Comparison of ENCODE assay signal across 10 cellular contexts in the genomic region with DNA sequence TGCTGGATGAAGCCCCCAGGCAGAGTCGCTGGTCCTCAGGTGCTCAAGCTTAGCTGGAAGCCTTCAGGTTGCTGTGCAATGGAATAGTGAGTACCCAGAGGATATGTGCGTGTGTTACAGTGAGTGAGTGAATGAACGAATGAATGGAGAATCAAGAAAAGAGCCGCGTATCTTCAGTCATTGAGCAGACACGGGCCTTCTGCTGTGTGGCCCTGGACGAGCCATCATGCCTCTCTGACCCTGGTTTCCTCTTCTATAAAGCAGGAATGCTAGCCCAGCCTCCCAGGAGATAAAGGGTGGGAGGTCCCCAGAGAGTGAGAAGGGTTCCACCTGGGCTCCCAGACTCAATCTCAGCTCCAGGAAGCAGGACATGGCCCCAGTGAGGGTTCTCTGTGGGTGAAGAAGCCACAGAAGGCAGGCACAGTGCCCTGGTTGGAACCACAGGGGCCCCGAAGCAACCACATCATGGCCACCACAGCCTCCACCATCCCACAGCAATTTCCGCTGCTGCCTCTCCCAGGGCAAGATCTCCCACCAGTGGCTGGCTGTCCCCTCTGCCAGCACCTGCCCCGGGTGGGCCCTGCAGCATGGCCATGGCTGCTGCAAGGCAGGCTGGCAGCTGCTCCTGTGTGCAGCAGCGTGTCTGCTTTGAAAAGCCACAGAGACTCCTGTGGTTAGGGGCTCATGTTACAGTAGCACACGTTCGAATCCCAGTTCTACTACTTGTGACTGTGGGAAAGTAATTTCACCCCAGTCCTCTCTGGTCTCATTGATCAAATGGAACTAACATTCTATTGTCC. TPM values are rescaled to one million over a fixed set of nuclear protein-coding genes. Genes with fewer than 3 reads are reported as not detected.
DNase-seq lines count a peak whose midpoint lies in the region; ATAC-seq and TF ChIP-seq lines count a peak whose summit lies in the region.
"Not testable (repeated sequence)": the region's sequence is repeated elsewhere in the genome, so short reads cannot be mapped to it uniquely, and the experiment has no call there.
"Had no signal": no experiment of that assay in that cellular context is flagged by ENCODE, and none has a peak within 500 bp of the region (broad histone marks: within the 10 kb centered on the region; RNA-seq: fewer than 3 reads in every experiment).

No MANE protein-coding gene starts in this region.

- H3K27ac ChIP-seq in CD4-positive, alpha-beta T cell (ENCODE audit: low read depth, low read length), result not testable (repeated sequence)

- H3K36me3 Mint-ChIP-seq in CD4-positive, alpha-beta T cell (ENCODE audit: low read depth); activated T-helper 17 cell treated with anti-CD3 and anti-CD28 coated beads, Interleukin-2, amount 50 U/mL, for 72 hours (ENCODE audit: low read depth); memory B cell; stimulated activated memory B cell treated with anti-CD40 and anti-IgM and Interleukin-4, amounts not matched to agents 10 μg/mL and 1 μg/mL and 100 μg/mL, for 72 hours: not testable (repeated sequence)

- not testable (repeated sequence) for H3K9me3 Mint-ChIP-seq in CD4-positive, alpha-beta T cell; activated T-helper 17 cell treated with anti-CD3 and anti-CD28 coated beads, Interleukin-2, amount 50 U/mL, for 72 hours; memory B cell; stimulated activated memory B cell treated with anti-CD40 and anti-IgM and Interleukin-4, amounts not matched to agents 10 μg/mL and 1 μg/mL and 100 μg/mL, for 72 hours

- intact Hi-C loops in CD4-positive, alpha-beta T cell (cut with DNase I, micrococcal nuclease), result not testable (repeated sequence)

- TF ChIP-seq CTCF in CD4-positive, alpha-beta T cell (IDR thresholded peaks at IDR 0.05), result not testable (repeated sequence)

- CTCF ChIA-PET in CD4-positive, alpha-beta T cell (lab: Charles Lee), result not testable (repeated sequence)

- DNase-seq in CD4-positive, alpha-beta T cell; memory B cell (ENCODE audit: low spot score in 2 of 2): not testable (repeated sequence)

- H3K4me3 Mint-ChIP-seq in CD4-positive, alpha-beta T cell; activated T-helper 17 cell treated with anti-CD3 and anti-CD28 coated beads, Interleukin-2, amount 50 U/mL, for 72 hours; memory B cell; stimulated activated memory B cell treated with anti-CD40 and anti-IgM and Interleukin-4, amounts not matched to agents 10 μg/mL and 1 μg/mL and 100 μg/mL, for 72 hours: not testable (repeated sequence)

- POLR2A ChIA-PET in CD4-positive, alpha-beta T cell (lab: Charles Lee), result not testable (repeated sequence)

- not testable (repeated sequence) for H3K27ac Mint-ChIP-seq in CD4-positive, alpha-beta T cell; activated T-helper 17 cell treated with anti-CD3 and anti-CD28 coated beads, Interleukin-2, amount 50 U/mL, for 72 hours; memory B cell; stimulated activated memory B cell treated with anti-CD40 and anti-IgM and Interleukin-4, amounts not matched to agents 10 μg/mL and 1 μg/mL and 100 μg/mL, for 72 hours

- not testable (repeated sequence) for H3K27me3 ChIP-seq in CD4-positive, alpha-beta T cell (ENCODE audit: control insufficient read depth, insufficient read depth, low read length)

- H3K27me3 Mint-ChIP-seq in CD4-positive, alpha-beta T cell; activated T-helper 17 cell treated with anti-CD3 and anti-CD28 coated beads, Interleukin-2, amount 50 U/mL, for 72 hours; memory B cell; stimulated activated memory B cell treated with anti-CD40 and anti-IgM and Interleukin-4, amounts not matched to agents 10 μg/mL and 1 μg/mL and 100 μg/mL, for 72 hours: not testable (repeated sequence)

- not testable (repeated sequence) for H3K4me1 Mint-ChIP-seq in CD4-positive, alpha-beta T cell (ENCODE audit: low read depth); activated T-helper 17 cell treated with anti-CD3 and anti-CD28 coated beads, Interleukin-2, amount 50 U/mL, for 72 hours; memory B cell; stimulated activated memory B cell treated with anti-CD40 and anti-IgM and Interleukin-4, amounts not matched to agents 10 μg/mL and 1 μg/mL and 100 μg/mL, for 72 hours

- peak; percentile 67 for ATAC-seq in CD4-positive, alpha-beta T cell (ENCODE audit: poor library complexity)
- peak; percentile 45 for ATAC-seq in GM18907 (IDR thresholded peaks at IDR 0.05; ENCODE audit: unreplicated experiment)
- peak; percentile 48 for ATAC-seq in GM21529 (IDR thresholded peaks at IDR 0.05; ENCODE audit: unreplicated experiment)
- peak; percentile 63 for ATAC-seq in HG03097 (IDR thresholded peaks at IDR 0.05; ENCODE audit: low FRiP score, unreplicated experiment)
- ATAC-seq in activated CD4-positive, CD25-positive, alpha-beta regulatory T cell treated with anti-CD3 and anti-CD28 coated beads, Interleukin-2, amount 50 U/mL, for 24 hours, result peak; percentile 44 to 62
- ATAC-seq in activated T-helper 17 cell treated with anti-CD3 and anti-CD28 coated beads, Interleukin-2, amount 50 U/mL, for 72 hours (replicated peaks), result peak; percentile 59
- ATAC-seq in memory B cell (ENCODE audit: low read depth), result peak; percentile 69
- ATAC-seq in stimulated activated memory B cell treated with anti-CD40 and anti-IgM and Interleukin-4, amounts not matched to agents 10 μg/mL and 1 μg/mL and 100 μg/mL, for 72 hours, result peak; percentile 82

- H3K9me3 ChIP-seq in CD4-positive, alpha-beta T cell (ENCODE audit: control insufficient read depth, low read length), result not testable (repeated sequence)

RNA-seq across cellular contexts. Expression of gene GRAPL, which starts 34.1 kb away (rescaled TPM):
- 10 to 100 TPM; 23.7 to 26.2 TPM for total RNA-seq in CD4-positive, alpha-beta T cell
- 1 to 10 TPM; 6.9 to 9.9 TPM for total RNA-seq in activated T-helper 17 cell treated with anti-CD3 and anti-CD28 coated beads, Interleukin-2, amount 50 U/mL, for 72 hours
- total RNA-seq: A172, MCF 10A had no signal
